ENCODE assay signal across 33 cellular contexts in the genomic region with DNA sequence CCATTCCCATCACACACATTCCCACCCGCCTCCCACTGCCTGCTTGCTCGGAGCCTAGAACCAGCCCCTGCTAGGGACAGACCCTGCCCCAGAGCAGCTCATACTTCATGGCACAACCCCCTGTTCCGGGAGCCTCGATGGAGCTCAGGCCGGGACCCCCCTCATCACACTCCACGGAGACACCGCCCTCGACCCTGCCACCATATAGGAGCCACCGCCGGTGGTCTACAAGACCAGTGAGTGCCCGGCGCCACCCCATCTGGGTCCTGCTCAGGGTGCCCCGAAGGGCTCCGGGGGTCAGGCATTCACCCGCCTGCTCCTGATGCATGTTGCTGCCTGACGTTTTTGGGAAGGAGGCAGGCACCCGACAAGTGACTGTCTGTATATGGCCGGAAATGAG.
"Had no signal": no experiment of that assay in that cellular context is flagged by ENCODE, and none has a peak within 500 bp of the region (broad histone marks: within the 10 kb centered on the region; RNA-seq: fewer than 3 reads in every experiment).

No MANE protein-coding gene starts in this region.

- H3K36me3 ChIP-seq: adrenal gland, colonic mucosa, esophagus squamous epithelium, WERI-Rb-1 had no signal

- H3K9me3 ChIP-seq: adrenal gland, body of pancreas, colonic mucosa, esophagus squamous epithelium had no signal

- H3K4me3 Mint-ChIP-seq: activated CD4-positive, alpha-beta memory T cell treated with anti-CD3 and anti-CD28 coated beads for 36 hours; activated CD4-positive, alpha-beta T cell treated with anti-CD3 and anti-CD28 coated beads for 36 hours; activated CD4-positive, alpha-beta T cell treated with anti-CD3 and anti-CD28 coated beads, Interleukin-2, amount 10 ng/mL, durations not matched to agents 24 days and 14 days; activated CD8-positive, alpha-beta memory T cell treated with anti-CD3 and anti-CD28 coated beads, Interleukin-2, amount 10 ng/mL, durations not matched to agents 7 days and 5 days; activated CD8-positive, alpha-beta T cell treated with anti-CD3 and anti-CD28 coated beads, Interleukin-2, amount 10 ng/mL, durations not matched to agents 7 days and 5 days; activated naive CD4-positive, alpha-beta T cell treated with anti-CD3 and anti-CD28 coated beads for 36 hours; activated naive CD4-positive, alpha-beta T cell treated with anti-CD3 and anti-CD28 coated beads, Interleukin-2, amount 50 U/mL, for 24 hours; activated naive CD8-positive, alpha-beta T cell treated with anti-CD3 and anti-CD28 coated beads for 36 hours; activated naive CD8-positive, alpha-beta T cell treated with anti-CD3 and anti-CD28 coated beads, Interleukin-2, amount 50 U/mL, for 24 hours; activated T-helper 1 cell treated with anti-CD3 and anti-CD28 coated beads, Interleukin-12 subunit alpha, Interleukin-12 subunit beta, Interleukin-2, Interleukin-4 antibody, amounts not matched to agents 30 ng/mL and 10 ng/mL and 1 ng/mL, durations not matched to agents 14 hours and 24 hours and 36 hours; T-helper 17 cell; T-helper 2 cell treated with Interferon-gamma antibody and Interleukin-4, amounts not matched to agents 5 μg/mL and 100 μg/mL, for 36 hours had no signal

- DNase-seq: activated CD4-positive, alpha-beta memory T cell treated with anti-CD3 and anti-CD28 coated beads for 36 hours; activated CD4-positive, alpha-beta T cell treated with anti-CD3 and anti-CD28 coated beads for 36 hours; activated CD4-positive, alpha-beta T cell treated with anti-CD3 and anti-CD28 coated beads, Interleukin-2, amount 10 ng/mL, durations not matched to agents 24 days and 14 days; activated CD4-positive, CD25-positive, alpha-beta regulatory T cell; activated CD4-positive, CD25-positive, alpha-beta regulatory T cell treated with anti-CD3 and anti-CD28 coated beads, Interleukin-2, amount 50 U/mL, for 72 hours; activated CD8-positive, alpha-beta memory T cell treated with anti-CD3 and anti-CD28 coated beads, Interleukin-2, amount 10 ng/mL, durations not matched to agents 7 days and 5 days; activated CD8-positive, alpha-beta memory T cell treated with anti-CD3 and anti-CD28 coated beads, Interleukin-2, amount 50 U/mL, for 4 hours; activated CD8-positive, alpha-beta T cell treated with anti-CD3 and anti-CD28 coated beads, Interleukin-2, amount 10 ng/mL, durations not matched to agents 7 days and 5 days; activated effector memory CD4-positive, alpha-beta T cell treated with anti-CD3 and anti-CD28 coated beads, Interleukin-2, amount 50 U/mL, for 16 hours; activated naive CD4-positive, alpha-beta T cell treated with anti-CD3 and anti-CD28 coated beads for 36 hours; activated naive CD8-positive, alpha-beta T cell treated with anti-CD3 and anti-CD28 coated beads for 36 hours; activated naive CD8-positive, alpha-beta T cell treated with anti-CD3 and anti-CD28 coated beads, Interleukin-2, amount 50 U/mL, for 24 hours; activated T-cell treated with anti-CD3 and anti-CD28 coated beads, Interleukin-2, amount 50 U/mL, for 1 hour; activated T-cell treated with anti-CD3 and anti-CD28 coated beads, Interleukin-2, amount 50 U/mL, for 48 hours; adrenal gland; amygdala; aorta; body of pancreas; central memory CD4-positive, alpha-beta T cell; cerebellar nuclear complex; colonic mucosa; effector CD8-positive, alpha-beta T cell; esophagus squamous epithelium; foreskin melanocyte; T-helper 1 cell; T-helper 17 cell; T1000; WERI-Rb-1 had no signal

- H3K4me3 ChIP-seq: adrenal gland, body of pancreas, colonic mucosa, esophagus squamous epithelium had no signal

- H3K27ac Mint-ChIP-seq: activated CD4-positive, alpha-beta memory T cell treated with anti-CD3 and anti-CD28 coated beads for 36 hours; activated CD4-positive, alpha-beta T cell treated with anti-CD3 and anti-CD28 coated beads for 36 hours; activated CD4-positive, alpha-beta T cell treated with anti-CD3 and anti-CD28 coated beads, Interleukin-2, amount 10 ng/mL, durations not matched to agents 24 days and 14 days; activated CD8-positive, alpha-beta memory T cell treated with anti-CD3 and anti-CD28 coated beads, Interleukin-2, amount 10 ng/mL, durations not matched to agents 7 days and 5 days; activated CD8-positive, alpha-beta T cell treated with anti-CD3 and anti-CD28 coated beads, Interleukin-2, amount 10 ng/mL, durations not matched to agents 7 days and 5 days; activated naive CD4-positive, alpha-beta T cell treated with anti-CD3 and anti-CD28 coated beads for 36 hours; activated naive CD4-positive, alpha-beta T cell treated with anti-CD3 and anti-CD28 coated beads, Interleukin-2, amount 50 U/mL, for 24 hours; activated naive CD8-positive, alpha-beta T cell treated with anti-CD3 and anti-CD28 coated beads for 36 hours; activated naive CD8-positive, alpha-beta T cell treated with anti-CD3 and anti-CD28 coated beads, Interleukin-2, amount 50 U/mL, for 24 hours; activated T-helper 1 cell treated with anti-CD3 and anti-CD28 coated beads, Interleukin-12 subunit alpha, Interleukin-12 subunit beta, Interleukin-2, Interleukin-4 antibody, amounts not matched to agents 30 ng/mL and 10 ng/mL and 1 ng/mL, durations not matched to agents 14 hours and 24 hours and 36 hours; activated T-helper 2 cell treated with anti-CD3 and anti-CD28 coated beads, Interferon-gamma antibody, Interleukin-2, Interleukin-4, amounts not matched to agents 10 μg/mL and 5 μg/mL and 100 μg/mL, durations not matched to agents 14 hours and 24 hours and 36 hours; T-helper 17 cell; T-helper 2 cell treated with Interferon-gamma antibody and Interleukin-4, amounts not matched to agents 5 μg/mL and 100 μg/mL, for 36 hours had no signal

- H3K9me3 Mint-ChIP-seq: activated CD4-positive, alpha-beta memory T cell treated with anti-CD3 and anti-CD28 coated beads for 36 hours; activated CD4-positive, alpha-beta T cell treated with anti-CD3 and anti-CD28 coated beads, Interleukin-2, amount 10 ng/mL, durations not matched to agents 24 days and 14 days; activated naive CD4-positive, alpha-beta T cell treated with anti-CD3 and anti-CD28 coated beads for 36 hours; activated naive CD4-positive, alpha-beta T cell treated with anti-CD3 and anti-CD28 coated beads, Interleukin-2, amount 50 U/mL, for 24 hours; activated naive CD8-positive, alpha-beta T cell treated with anti-CD3 and anti-CD28 coated beads for 36 hours; activated naive CD8-positive, alpha-beta T cell treated with anti-CD3 and anti-CD28 coated beads, Interleukin-2, amount 50 U/mL, for 24 hours; activated T-helper 1 cell treated with anti-CD3 and anti-CD28 coated beads, Interleukin-12 subunit alpha, Interleukin-12 subunit beta, Interleukin-2, Interleukin-4 antibody, amounts not matched to agents 30 ng/mL and 10 ng/mL and 1 ng/mL, durations not matched to agents 14 hours and 24 hours and 36 hours; activated T-helper 2 cell treated with anti-CD3 and anti-CD28 coated beads, Interferon-gamma antibody, Interleukin-2, Interleukin-4, amounts not matched to agents 10 μg/mL and 5 μg/mL and 100 μg/mL, durations not matched to agents 14 hours and 24 hours and 36 hours; T-helper 2 cell treated with Interferon-gamma antibody and Interleukin-4, amounts not matched to agents 5 μg/mL and 100 μg/mL, for 36 hours had no signal

- H3K36me3 Mint-ChIP-seq: activated CD4-positive, alpha-beta memory T cell treated with anti-CD3 and anti-CD28 coated beads for 36 hours; activated CD8-positive, alpha-beta memory T cell treated with anti-CD3 and anti-CD28 coated beads, Interleukin-2, amount 10 ng/mL, durations not matched to agents 7 days and 5 days; activated naive CD4-positive, alpha-beta T cell treated with anti-CD3 and anti-CD28 coated beads, Interleukin-2, amount 50 U/mL, for 24 hours; activated naive CD8-positive, alpha-beta T cell treated with anti-CD3 and anti-CD28 coated beads for 36 hours had no signal

- ATAC-seq: activated CD4-positive, alpha-beta T cell treated with anti-CD3 and anti-CD28 coated beads for 36 hours; activated CD8-positive, alpha-beta memory T cell treated with anti-CD3 and anti-CD28 coated beads, Interleukin-2, amount 10 ng/mL, durations not matched to agents 7 days and 5 days; activated CD8-positive, alpha-beta T cell treated with anti-CD3 and anti-CD28 coated beads, Interleukin-2, amount 10 ng/mL, durations not matched to agents 7 days and 5 days; activated naive CD8-positive, alpha-beta T cell treated with anti-CD3 and anti-CD28 coated beads, Interleukin-2, amount 50 U/mL, for 24 hours; body of pancreas; T-helper 17 cell had no signal

- H3K27ac ChIP-seq: adrenal gland, body of pancreas, colonic mucosa, epithelial cell of prostate, esophagus squamous epithelium, WERI-Rb-1 had no signal

- H3K27me3 Mint-ChIP-seq: T-helper 17 cell had no signal

- H3K4me1 ChIP-seq: adrenal gland, colonic mucosa, esophagus squamous epithelium had no signal

- H3K27me3 ChIP-seq: body of pancreas, colonic mucosa had no signal

- H3K4me1 Mint-ChIP-seq: activated CD4-positive, alpha-beta T cell treated with anti-CD3 and anti-CD28 coated beads for 36 hours; activated CD4-positive, alpha-beta T cell treated with anti-CD3 and anti-CD28 coated beads, Interleukin-2, amount 10 ng/mL, durations not matched to agents 24 days and 14 days; activated CD8-positive, alpha-beta memory T cell treated with anti-CD3 and anti-CD28 coated beads, Interleukin-2, amount 10 ng/mL, durations not matched to agents 7 days and 5 days; activated naive CD4-positive, alpha-beta T cell treated with anti-CD3 and anti-CD28 coated beads, Interleukin-2, amount 50 U/mL, for 24 hours; activated naive CD8-positive, alpha-beta T cell treated with anti-CD3 and anti-CD28 coated beads for 36 hours; activated naive CD8-positive, alpha-beta T cell treated with anti-CD3 and anti-CD28 coated beads, Interleukin-2, amount 50 U/mL, for 24 hours; T-helper 17 cell had no signal
